14 cellular contexts compared by ENCODE assay signal in genomic region chr3:13111874-13112520, GRCh38. TPM values are rescaled to one million over a fixed set of nuclear protein-coding genes. Genes with fewer than 3 reads are reported as not detected.
A peak's percentile ranks its signal among the peaks of the same experiment; 100 is the strongest.
DNase-seq lines count a peak whose midpoint lies in the region; ATAC-seq and TF ChIP-seq lines count a peak whose summit lies in the region.
"Had no signal": no experiment of that assay in that cellular context is flagged by ENCODE, and none has a peak within 500 bp of the region (broad histone marks: within the 10 kb centered on the region; RNA-seq: fewer than 3 reads in every experiment).

No MANE protein-coding gene starts in this region.

- H3K27ac Mint-ChIP-seq in Calu3 (ENCODE audit: unreplicated experiment) = peak overlapping the region; percentile 25
- no peak overlapping the region for H3K27ac Mint-ChIP-seq in activated naive CD4-positive, alpha-beta T cell treated with anti-CD3 and anti-CD28 coated beads, Interleukin-2, amount 50 U/mL, for 72 hours

- H3K4me3 ChIP-seq in osteoblast (ENCODE audit: insufficient read depth, low read length) (no peak overlapping the region), esophagus squamous epithelium (no peak overlapping the region)

- intact Hi-C loops in Calu3 (cut with micrococcal nuclease; ENCODE audit: unreplicated experiment) = no loop called here
- intact Hi-C loops in esophagus squamous epithelium (cut with DNase I) = no loop called here

- no peak overlapping the region for H3K4me2 ChIP-seq in osteoblast (ENCODE audit: insufficient read depth, low read length)

- no peaks in the 10 kb centered on the region for H4K20me1 ChIP-seq in osteoblast (ENCODE audit: insufficient read depth, low read length)

- no peaks in the 10 kb centered on the region for H3K36me3 Mint-ChIP-seq in Calu3 (ENCODE audit: insufficient read depth, unreplicated experiment)
- H3K36me3 Mint-ChIP-seq in activated naive CD4-positive, alpha-beta T cell treated with anti-CD3 and anti-CD28 coated beads, Interleukin-2, amount 50 U/mL, for 72 hours = no peaks in the 10 kb centered on the region
- H3K36me3 Mint-ChIP-seq: CD4-positive, CD25-positive, alpha-beta regulatory T cell had no signal

- TF ChIP-seq CTCF in Calu3 (IDR thresholded peaks at IDR 0.05; ENCODE audit: unreplicated experiment) (no peak), osteoblast (IDR thresholded peaks at IDR 0.05; ENCODE audit: extremely low read depth, low read depth, low read length) (no peak), esophagus squamous epithelium (IDR thresholded peaks at IDR 0.05) (no peak)

- BruUV-seq in Calu3 (replicated peaks; lab: Mats Ljungman, UMichigan) = no TSS peak

- CTCF ChIA-PET in Calu3 (lab: Charles Lee) = interaction anchor here (1.5 kb wide), 1 partner anchor 20 kb away, joined by 8 read pairs; no protein-coding TSS in a partner anchor

- peaks cover 26% of the 10 kb centered on the region for H3K4me1 Mint-ChIP-seq in Calu3 (ENCODE audit: low read depth, unreplicated experiment)

- no peaks in the 10 kb centered on the region for H3K9me3 ChIP-seq in osteoblast (ENCODE audit: low read depth, low read length)
- H3K9me3 ChIP-seq in esophagus squamous epithelium = no peaks in the 10 kb centered on the region

- H3K27me3 ChIP-seq in osteoblast (ENCODE audit: insufficient read depth, low read length) (no peaks in the 10 kb centered on the region), esophagus squamous epithelium (peaks cover 0 to 55% (median 0%) of the 10 kb centered on the region in 4 donors)

- no peak for TF ChIP-seq POLR2A in esophagus squamous epithelium (IDR thresholded peaks at IDR 0.05)

- DNase-seq in Calu3 (peak; percentile 37), NCI-H2029 treated with DMSO at 0.1 percent for 48 hours (lab: John Stamatoyannopoulos, UW) (peak; percentile 58), dermis microvascular lymphatic vessel endothelial cell (ENCODE audit: low read depth in 2 of 2) (peak; percentile 21 to 38), osteoblast (ENCODE audit: insufficient read length, low spot score, missing footprints) (peak; percentile 42), esophagus squamous epithelium (lab: John Stamatoyannopoulos, UW) (no peak), iPS-NIHi11 (ENCODE audit: low spot score) (no peak)
- no peak for DNase-seq in activated naive CD4-positive, alpha-beta T cell treated with anti-CD3 and anti-CD28 coated beads, Interleukin-2, amount 50 U/mL, for 72 hours (ENCODE audit: low spot score in 2 of 2)
- DNase-seq: activated CD4-positive, alpha-beta T cell treated with anti-CD3 and anti-CD28 coated beads, Interleukin-2, amount 50 U/mL, for 1 hour; activated gamma-delta T cell treated with Interleukin-2 at 50 U/mL for 16 hours; CD4-positive, CD25-positive, alpha-beta regulatory T cell; NCI-H526; stimulated activated CD4-positive, alpha-beta T cell treated with anti-CD3 and anti-CD28 coated beads, Interleukin-1b, Interleukin-23, amount 100 ng/mL, for 48 hours; stimulated activated naive CD4-positive, alpha-beta T cell had no signal

- no peaks in the 10 kb centered on the region for H3K79me2 ChIP-seq in osteoblast (ENCODE audit: insufficient read depth, low read length)

- peak overlapping the region; percentile 24 for H3K4me3 Mint-ChIP-seq in Calu3 (ENCODE audit: low read depth, unreplicated experiment)
- H3K4me3 Mint-ChIP-seq: CD4-positive, CD25-positive, alpha-beta regulatory T cell had no signal

- no peaks in the 10 kb centered on the region for H3K9me3 Mint-ChIP-seq in Calu3 (ENCODE audit: low read depth, unreplicated experiment)
- H3K9me3 Mint-ChIP-seq in activated naive CD4-positive, alpha-beta T cell treated with anti-CD3 and anti-CD28 coated beads, Interleukin-2, amount 50 U/mL, for 72 hours = no peaks in the 10 kb centered on the region

- H3K27me3 Mint-ChIP-seq in Calu3 (ENCODE audit: unreplicated experiment) = peaks cover 24% of the 10 kb centered on the region

- no peak overlapping the region for H2AFZ ChIP-seq in osteoblast (ENCODE audit: low read length)

- ATAC-seq in activated naive CD4-positive, alpha-beta T cell treated with anti-CD3 and anti-CD28 coated beads, Interleukin-2, amount 50 U/mL, for 72 hours = no peak
- no peak for ATAC-seq in GM21737 (IDR thresholded peaks at IDR 0.05; ENCODE audit: unreplicated experiment)

- no peak overlapping the region for H3K27ac ChIP-seq in osteoblast (ENCODE audit: low read depth, low read length)
- H3K27ac ChIP-seq in esophagus squamous epithelium = no peak overlapping the region

- H3K4me1 ChIP-seq in osteoblast (ENCODE audit: insufficient read depth, low read length) (peaks cover 3% of the 10 kb centered on the region), esophagus squamous epithelium (peaks cover 3 to 21% (median 11%) of the 10 kb centered on the region in 3 donors)

- 80 to 82% methylated on average over 2 to 6 of the region's 12 CpGs for WGBS in esophagus squamous epithelium, 2 donors

- no peaks in the 10 kb centered on the region for H3K36me3 ChIP-seq in osteoblast (ENCODE audit: insufficient read depth, low read length)
- H3K36me3 ChIP-seq in esophagus squamous epithelium = no peaks in the 10 kb centered on the region

RNA-seq across cellular contexts. Expression of gene IQSEC1, which starts 38.8 kb away (rescaled TPM):
- 13.3 and 13.6 TPM in 2 replicates for total RNA-seq in Calu3 (2022)
- 32.6 and 83.7 TPM in 2 replicates for total RNA-seq in dermis microvascular lymphatic vessel endothelial cell
- total RNA-seq in osteoblast = 22.1 and 28.3 TPM in 2 replicates
- 10 to 100 TPM in 2 of 4 donors, 1 to 10 TPM in 2; 7.3 to 27.1 (median 10.7) TPM for total RNA-seq in esophagus squamous epithelium
- total RNA-seq in activated naive CD4-positive, alpha-beta T cell treated with anti-CD3 and anti-CD28 coated beads, Interleukin-2, amount 50 U/mL, for 72 hours = 10 to 100 TPM; 25.0 to 37.1 TPM

Comparison
In these comparisons a context has a peak if more than half of its experiments do, and no peak if none do; other contexts are left out.
1. DNase-seq: peak in Calu3 (single experiment), NCI-H2029 treated with DMSO at 0.1 percent for 48 hours (single experiment), dermis microvascular lymphatic vessel endothelial cell (2 of 2) and osteoblast (single experiment); none in esophagus squamous epithelium (single experiment), activated naive CD4-positive, alpha-beta T cell treated with anti-CD3 and anti-CD28 coated beads, Interleukin-2, amount 50 U/mL, for 72 hours (0 of 2) and iPS-NIHi11 (single experiment).